In the genomic region with DNA sequence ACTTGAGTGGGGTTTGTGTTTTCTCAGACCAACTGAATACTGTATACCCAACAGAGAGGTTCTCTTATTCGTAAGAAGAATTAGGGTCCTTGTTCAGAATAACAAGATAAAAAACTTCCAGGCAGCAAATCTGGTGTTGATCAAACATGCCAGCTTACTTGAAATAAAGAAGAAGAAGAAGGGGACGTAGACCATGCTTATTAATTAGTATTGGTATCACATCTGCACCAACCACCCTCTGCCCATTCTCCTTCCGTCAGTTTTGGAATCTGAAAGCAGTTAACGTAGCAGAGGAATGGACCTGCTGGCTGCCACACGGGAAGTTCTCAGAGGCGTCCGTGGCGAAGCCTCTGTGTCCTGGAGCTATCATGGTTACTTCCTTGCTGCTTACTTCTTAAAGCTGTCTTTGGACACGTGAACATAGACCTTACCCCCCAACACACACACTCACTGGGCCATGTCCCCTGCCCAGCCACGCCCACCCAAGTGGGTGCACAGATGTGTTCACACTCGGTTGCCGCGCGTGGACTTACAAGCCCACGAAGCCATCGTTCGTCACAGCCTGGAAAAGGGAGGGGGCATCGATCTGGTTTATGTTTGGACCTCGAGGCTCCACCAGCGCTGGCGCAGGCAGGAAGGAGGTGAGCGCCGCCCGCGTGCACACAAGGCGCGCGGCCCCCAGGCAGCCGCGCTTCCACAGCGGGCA, we compare ENCODE assay signal across 9 cellular contexts. TPM values are rescaled to one million over a fixed set of nuclear protein-coding genes. Genes with fewer than 3 reads are reported as not detected.
A peak's percentile ranks its signal among the peaks of the same experiment; 100 is the strongest.
DNase-seq lines count a peak whose midpoint lies in the region; ATAC-seq and TF ChIP-seq lines count a peak whose summit lies in the region.
"Had no signal": no experiment of that assay in that cellular context is flagged by ENCODE, and none has a peak within 500 bp of the region (broad histone marks: within the 10 kb centered on the region; RNA-seq: fewer than 3 reads in every experiment).

No MANE protein-coding gene starts in this region.

- H3K9me3 ChIP-seq in SJSA1 (replicated peaks) (0 out of 2 replicates have a peak, but pooled peaks cover 11% of the 10 kb centered on the region), right atrium auricular region (no peaks in the 10 kb centered on the region)

- no peak overlapping the region for H3K27ac ChIP-seq in SJSA1
- H3K27ac ChIP-seq in right atrium auricular region = no peak overlapping the region

- TF ChIP-seq POLR2A in GM18505 (IDR thresholded peaks at IDR 0.05; ENCODE audit: borderline replicate concordance, extremely low read depth, insufficient read depth, insufficient read length) = no peak

- peaks cover 37% of the 10 kb centered on the region for H3K4me1 ChIP-seq in SJSA1 (replicated peaks)
- peaks cover 0 to 49% of the 10 kb centered on the region in 2 donors for H3K4me1 ChIP-seq in right atrium auricular region

- no peak for ATAC-seq in stimulated activated memory B cell treated with anti-CD40 and anti-IgM and Interleukin-4, amounts not matched to agents 10 μg/mL and 1 μg/mL and 100 μg/mL, for 72 hours
- ATAC-seq in GM18505 (IDR thresholded peaks at IDR 0.05; ENCODE audit: unreplicated experiment) (no peak), GM18858 (IDR thresholded peaks at IDR 0.05; ENCODE audit: unreplicated experiment) (no peak), GM21390 (IDR thresholded peaks at IDR 0.05; ENCODE audit: unreplicated experiment) (no peak)

- TF ChIP-seq CTCF in right atrium auricular region (IDR thresholded peaks at IDR 0.05) = no peak

- no peaks in the 10 kb centered on the region for H3K36me3 Mint-ChIP-seq in stimulated activated memory B cell treated with anti-CD40 and anti-IgM and Interleukin-4, amounts not matched to agents 10 μg/mL and 1 μg/mL and 100 μg/mL, for 72 hours

- DNase-seq in NCI-H2196 (lab: John Stamatoyannopoulos, UW; ENCODE audit: unreplicated experiment) (peak; percentile 16), NCI-H2196 treated with DMSO at 0.1 percent for 48 hours (lab: John Stamatoyannopoulos, UW; ENCODE audit: unreplicated experiment) (no peak), SJSA1 (ENCODE audit: low read depth in 1 of 2, low spot score in 2 of 2) (peak; percentile 13 to 37), right atrium auricular region (ENCODE audit: low spot score) (no peak)
- DNase-seq: EL had no signal

- H3K4me1 Mint-ChIP-seq in stimulated activated memory B cell treated with anti-CD40 and anti-IgM and Interleukin-4, amounts not matched to agents 10 μg/mL and 1 μg/mL and 100 μg/mL, for 72 hours = peaks cover 46% of the 10 kb centered on the region

- H3K9me3 Mint-ChIP-seq in stimulated activated memory B cell treated with anti-CD40 and anti-IgM and Interleukin-4, amounts not matched to agents 10 μg/mL and 1 μg/mL and 100 μg/mL, for 72 hours = no peaks in the 10 kb centered on the region

- H3K36me3 ChIP-seq in SJSA1 = no peaks in the 10 kb centered on the region
- no peaks in the 10 kb centered on the region for H3K36me3 ChIP-seq in right atrium auricular region

- peak overlapping the region; percentile 31 for H3K4me3 ChIP-seq in SJSA1
- peak overlapping the region; percentile 25 to 54 for H3K4me3 ChIP-seq in right atrium auricular region

- peak overlapping the region; percentile 36 for H3K4me3 Mint-ChIP-seq in stimulated activated memory B cell treated with anti-CD40 and anti-IgM and Interleukin-4, amounts not matched to agents 10 μg/mL and 1 μg/mL and 100 μg/mL, for 72 hours

- H3K27me3 ChIP-seq in SJSA1 (replicated peaks) = peaks cover 99% of the 10 kb centered on the region
- peaks cover 0 to 6% of the 10 kb centered on the region in 2 donors for H3K27me3 ChIP-seq in right atrium auricular region

- H3K27ac Mint-ChIP-seq in stimulated activated memory B cell treated with anti-CD40 and anti-IgM and Interleukin-4, amounts not matched to agents 10 μg/mL and 1 μg/mL and 100 μg/mL, for 72 hours = peak overlapping the region; percentile 53

- peaks cover 77% of the 10 kb centered on the region for H3K27me3 Mint-ChIP-seq in stimulated activated memory B cell treated with anti-CD40 and anti-IgM and Interleukin-4, amounts not matched to agents 10 μg/mL and 1 μg/mL and 100 μg/mL, for 72 hours

RNA-seq across cellular contexts. Expression of gene DLL1, which starts 4.1 kb away (rescaled TPM):
- 0.03 TPM in 1 of 2 replicates, not detected in the other for total RNA-seq in SJSA1 (2014; rRNA removed; shearing (Covaris generic))
- total RNA-seq in right atrium auricular region = 10 to 100 TPM; 11.2 to 22.0 TPM

RNA-seq across cellular contexts. Expression of gene FAM120B, which starts 11.6 kb away (rescaled TPM):
- total RNA-seq in SJSA1 (2014; rRNA removed; shearing (Covaris generic)) = 11.7 and 15.0 TPM in 2 replicates
- total RNA-seq in right atrium auricular region = 10 to 100 TPM; 14.7 to 18.6 TPM

Comparison
In these comparisons a context has a peak if more than half of its experiments do, and no peak if none do; other contexts are left out.
1. DNase-seq: peak in NCI-H2196 (single experiment) and SJSA1 (2 of 2); none in NCI-H2196 treated with DMSO at 0.1 percent for 48 hours (single experiment) and right atrium auricular region (single experiment).
2. RNA of gene DLL1, which starts 4.1 kb away (total RNA-seq): 11.2 to 22.0 TPM in right atrium auricular region; 0.03 TPM in SJSA1; every median in the first group is over 10 times any median in the second.